Comparison of ENCODE assay signal across 15 cellular contexts in genomic region chr1:156494309-156494895, GRCh38. TPM values are rescaled to one million over a fixed set of nuclear protein-coding genes. Genes with fewer than 3 reads are reported as not detected.
A peak's percentile ranks its signal among the peaks of the same experiment; 100 is the strongest.
DNase-seq lines count a peak whose midpoint lies in the region; ATAC-seq and TF ChIP-seq lines count a peak whose summit lies in the region.
"Had no signal": no experiment of that assay in that cellular context is flagged by ENCODE, and none has a peak within 500 bp of the region (broad histone marks: within the 10 kb centered on the region; RNA-seq: fewer than 3 reads in every experiment).

No MANE protein-coding gene starts in this region.

- no peaks in the 10 kb centered on the region for H3K9me3 ChIP-seq in stomach
- H3K9me3 ChIP-seq: colonic mucosa had no signal

- H3K27me3 ChIP-seq in stomach = no peaks in the 10 kb centered on the region
- H3K27me3 ChIP-seq: colonic mucosa, foreskin keratinocyte had no signal

- TF ChIP-seq EP300 in stomach (IDR thresholded peaks at IDR 0.05) = no peak

- H3K4me1 Mint-ChIP-seq in IgD-negative memory B cell (peaks cover 68 to 84% (median 83%) of the 10 kb centered on the region in 3 donors), activated B cell treated with CpG ODN at 0.5 μM for 24 hours (peaks cover 96% of the 10 kb centered on the region), immature natural killer cell (peaks cover 98 to 99% of the 10 kb centered on the region in 2 donors)

- POLR2A ChIA-PET in activated B cell treated with CpG ODN at 0.5 μM for 24 hours (lab: Charles Lee) = interaction anchor here (1.6 to 22.2 kb wide), 3 partner anchors 5 to 97 kb away, joined by 4 to 1179 read pairs (median 1179); partner anchors contain the start of genes MEF2D and NAXE

- 51 to 69% (median 62%) methylated on average over 7 of the region's 7 CpGs for WGBS in stomach, 5 donors

- H3K27me3 Mint-ChIP-seq in IgD-negative memory B cell (no peaks in the 10 kb centered on the region), activated B cell treated with CpG ODN at 0.5 μM for 24 hours (no peaks in the 10 kb centered on the region), immature natural killer cell (ENCODE audit: low read depth in 3 of 3) (peaks cover 16 to 26% (median 19%) of the 10 kb centered on the region in 3 donors)

- H3K4me3 Mint-ChIP-seq in IgD-negative memory B cell (peak overlapping the region in 3 of 4 donors; percentile 71 to 91 (median 80)), activated B cell treated with CpG ODN at 0.5 μM for 24 hours (peak overlapping the region; percentile 66), immature natural killer cell (peak overlapping the region in 4 of 5 donors; percentile 22 to 74 (median 45))
- H3K4me3 Mint-ChIP-seq: GM23338 had no signal

- TF ChIP-seq POLR2A in stomach (IDR thresholded peaks at IDR 0.05) = no peak

- H3K27ac Mint-ChIP-seq in IgD-negative memory B cell (peak overlapping the region in 1 of 3 donors; percentile 93), activated B cell treated with CpG ODN at 0.5 μM for 24 hours (peak overlapping the region; percentile 97), immature natural killer cell (peak overlapping the region in 5 of 6 donors; percentile 22 to 96 (median 72))
- H3K27ac Mint-ChIP-seq: GM23338 had no signal

- no peak for DNase-seq in activated B cell treated with CpG ODN at 0.5 μM for 24 hours
- DNase-seq in immature natural killer cell = no peak
- no peak for DNase-seq in stomach
- DNase-seq in ureter (ENCODE audit: low spot score) = no peak
- no peak for DNase-seq in NOMO-1 treated with dmso at 0.1 percent for 144 hours (lab: John Stamatoyannopoulos, UW; ENCODE audit: unreplicated experiment)
- no peak for DNase-seq in germinal center (ENCODE audit: low spot score)
- DNase-seq in NCI-H2107 (lab: John Stamatoyannopoulos, UW) = no peak
- DNase-seq: activated gamma-delta T cell, Calu3, colonic mucosa, foreskin keratinocyte, NCI-H446 treated with DMSO at 0.1 percent for 48 hours, SIG-M5 had no signal

- ATAC-seq in activated B cell treated with CpG ODN at 0.5 μM for 24 hours (ENCODE audit: low read depth) = no peak
- ATAC-seq: foreskin keratinocyte, GM23338 had no signal

- H3K9me3 Mint-ChIP-seq in IgD-negative memory B cell (no peaks in the 10 kb centered on the region), activated B cell treated with CpG ODN at 0.5 μM for 24 hours (no peaks in the 10 kb centered on the region), immature natural killer cell (no peaks in the 10 kb centered on the region)
- H3K9me3 Mint-ChIP-seq: GM23338 had no signal

- H3K36me3 ChIP-seq in stomach = peaks cover 0 to 14% (median 0%) of the 10 kb centered on the region in 4 donors
- H3K36me3 ChIP-seq: colonic mucosa had no signal

- intact Hi-C loops in activated B cell treated with CpG ODN at 0.5 μM for 24 hours (cut with micrococcal nuclease) (no loop called here), stomach (cut with DNase I; ENCODE audit: low total_unique reads) (no loop called here)

- CTCF ChIA-PET in activated B cell treated with CpG ODN at 0.5 μM for 24 hours (lab: Charles Lee) = interaction anchor here (0.7 to 2.8 kb wide), 4 partner anchors 10 to 114 kb away, joined by 3 to 25 read pairs (median 8); no protein-coding TSS in a partner anchor

- no peak for TF ChIP-seq CTCF in activated B cell treated with CpG ODN at 0.5 μM for 24 hours (IDR thresholded peaks at IDR 0.05)
- TF ChIP-seq CTCF in stomach (IDR thresholded peaks at IDR 0.05) = no peak

- peaks cover 1% of the 10 kb centered on the region for H3K36me3 Mint-ChIP-seq in IgD-negative memory B cell
- H3K36me3 Mint-ChIP-seq in activated B cell treated with CpG ODN at 0.5 μM for 24 hours (ENCODE audit: low read depth) = peaks cover 49% of the 10 kb centered on the region
- H3K36me3 Mint-ChIP-seq in immature natural killer cell = peaks cover 0 to 4% (median 0%) of the 10 kb centered on the region in 3 donors

- H3K4me3 ChIP-seq in stomach = peak overlapping the region in 1 of 4 donors; percentile 7
- H3K4me3 ChIP-seq: colonic mucosa, GM23338 had no signal

- peaks cover 94 to 100% (median 100%) of the 10 kb centered on the region in 4 donors for H3K4me1 ChIP-seq in stomach

- H3K27ac ChIP-seq in stomach = peak overlapping the region; percentile 2 to 99 (median 47)
- H3K27ac ChIP-seq: colonic mucosa, foreskin keratinocyte had no signal

RNA-seq across cellular contexts. Expression of gene MEF2D, which starts 6.2 kb away (rescaled TPM):
- polyA plus RNA-seq in IgD-negative memory B cell (16.2 TPM), immature natural killer cell (10 to 100 TPM in 1 of 3 donors, 1 to 10 TPM in 2; 5.0 to 22.8 (median 6.0) TPM), stomach (10 to 100 TPM in 2 of 3 donors, 1 to 10 TPM in 1; 7.7 to 15.6 (median 14.5) TPM)
- total RNA-seq in activated B cell treated with CpG ODN at 0.5 μM for 24 hours (101 and 114 TPM in 2 replicates), stomach (100 to 1,000 TPM in 1 of 5 donors, 10 to 100 TPM in 4; 14.3 to 136 (median 62.5) TPM), ureter (55.3 TPM)
